ENCODE assay signal across 1 cellular context in the genomic region with DNA sequence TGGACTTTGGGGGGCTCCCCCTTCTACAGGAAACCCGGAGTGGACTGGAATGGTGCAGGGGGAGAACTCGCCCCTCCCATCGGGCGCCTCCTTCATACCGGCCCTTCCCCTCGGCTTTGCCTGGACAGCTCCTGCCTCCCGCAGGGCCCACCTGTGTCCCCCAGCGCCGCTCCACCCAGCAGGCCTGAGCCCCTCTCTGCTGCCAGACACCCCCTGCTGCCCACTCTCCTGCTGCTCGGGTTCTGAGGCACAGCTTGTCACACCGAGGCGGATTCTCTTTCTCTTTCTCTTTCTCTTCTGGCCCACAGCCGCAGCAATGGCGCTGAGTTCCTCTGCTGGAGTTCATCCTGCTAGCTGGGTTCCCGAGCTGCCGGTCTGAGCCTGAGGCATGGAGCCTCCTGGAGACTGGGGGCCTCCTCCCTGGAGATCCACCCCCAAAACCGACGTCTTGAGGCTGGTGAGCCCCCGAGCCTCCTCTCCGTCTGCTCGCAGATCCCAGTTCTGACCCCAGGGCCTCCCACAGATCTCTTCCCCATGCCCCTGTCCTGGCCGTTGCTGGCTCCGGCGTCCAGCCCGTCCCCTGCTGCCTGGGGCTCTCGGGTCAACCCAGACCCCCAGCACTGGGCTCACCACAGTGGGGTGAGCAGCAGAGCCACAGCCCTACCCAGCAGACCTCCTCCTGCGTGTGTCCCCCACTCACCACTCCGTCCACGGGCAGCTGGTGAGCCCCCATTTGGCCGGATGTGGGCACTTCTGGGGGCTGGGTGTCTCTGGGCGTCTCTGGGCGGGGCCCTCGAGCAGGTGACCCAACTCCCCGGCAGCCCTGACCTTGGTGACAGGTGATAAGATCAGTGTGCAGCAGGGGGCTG.
TF ChIP-seq lines count a peak whose summit lies in the region.

Gene TNFRSF14 (plus strand): TSS at position 95 of the 869 bp plus-strand sequence. CDS start 294 bp downstream, at position 389.

TF ChIP-seq in HepG2, 621 proteins besides CTCF, POLR2A, EP300 and RAD21 (continued from another document and continues in another):
- TF ChIP-seq ZSCAN5A (CRISPR knock-in tag; IDR thresholded peaks at IDR 0.05; ENCODE audit: borderline replicate concordance) (0 out of 2 replicates have a peak, but pooled peaks have one; percentile 17), ZNF549 (CRISPR knock-in tag; IDR thresholded peaks at IDR 0.05) (no peak), RNF219 (CRISPR knock-in tag; IDR thresholded peaks at IDR 0.05) (no peak), ZNF329 (CRISPR knock-in tag; IDR thresholded peaks at IDR 0.05; ENCODE audit: low read depth) (no peak), DRAP1 (CRISPR knock-in tag; IDR thresholded peaks at IDR 0.05) (no peak), ZNF788 (CRISPR knock-in tag; IDR thresholded peaks at IDR 0.05; ENCODE audit: borderline replicate concordance) (no peak; the same call in 1 of the 2 replicates), ZNF264 (CRISPR knock-in tag; IDR thresholded peaks at IDR 0.05) (no peak), CREBL2 (CRISPR knock-in tag; IDR thresholded peaks at IDR 0.05; ENCODE audit: borderline replicate concordance) (no peak), ZNF343 (CRISPR knock-in tag; IDR thresholded peaks at IDR 0.05) (no peak), ISL2 (CRISPR knock-in tag; IDR thresholded peaks at IDR 0.05) (no peak; the same call in 1 of the 2 replicates), ZNF749 (CRISPR knock-in tag; IDR thresholded peaks at IDR 0.05; ENCODE audit: borderline replicate concordance) (0 out of 2 replicates have a peak, but pooled peaks have one; percentile 18), NR2F2 (IDR thresholded peaks at IDR 0.05; ENCODE audit: borderline replicate concordance, low read depth) (no peak; the same call in 1 of the 2 replicates), ZBTB20 (CRISPR knock-in tag; IDR thresholded peaks at IDR 0.05; ENCODE audit: borderline replicate concordance, low read depth) (no peak), ZBTB10 (CRISPR knock-in tag; IDR thresholded peaks at IDR 0.05; ENCODE audit: borderline replicate concordance) (0 out of 2 replicates have a peak, but pooled peaks have one; percentile 43), ZNF430 (CRISPR knock-in tag; IDR thresholded peaks at IDR 0.05) (0 out of 2 replicates have a peak, but pooled peaks have one; percentile 14), ZNF724P (CRISPR knock-in tag; IDR thresholded peaks at IDR 0.05; ENCODE audit: borderline replicate concordance) (no peak), REXO4 (CRISPR knock-in tag; IDR thresholded peaks at IDR 0.05; ENCODE audit: borderline replicate concordance) (no peak), ZFP36L1 (CRISPR knock-in tag; IDR thresholded peaks at IDR 0.05) (no peak), HNRNPL (IDR thresholded peaks at IDR 0.05; ENCODE audit: low read depth, low read length) (no peak), YEATS4 (CRISPR knock-in tag; IDR thresholded peaks at IDR 0.05; ENCODE audit: borderline replicate concordance) (no peak; the same call in 1 of the 2 replicates), ZSCAN22 (CRISPR knock-in tag; IDR thresholded peaks at IDR 0.05) (no peak), ATF7 (IDR thresholded peaks at IDR 0.05) (no peak), ATF7 (CRISPR knock-in tag; IDR thresholded peaks at IDR 0.05) (no peak; the same call in 1 of the 2 replicates), MZF1 (CRISPR knock-in tag; IDR thresholded peaks at IDR 0.05; ENCODE audit: borderline replicate concordance) (no peak), ZBTB3 (CRISPR knock-in tag; IDR thresholded peaks at IDR 0.05; ENCODE audit: borderline replicate concordance, low read depth) (no peak), ERF (CRISPR knock-in tag; IDR thresholded peaks at IDR 0.05) (no peak), ZSCAN30 (CRISPR knock-in tag; IDR thresholded peaks at IDR 0.05) (no peak), YY1 (IDR thresholded peaks at IDR 0.05; ENCODE audit: insufficient read depth, insufficient replicate concordance, low read depth, low read length) (peak; percentile 61), ATF3 (CRISPR knock-in tag; IDR thresholded peaks at IDR 0.05) (no peak), ZNF883 (CRISPR knock-in tag; IDR thresholded peaks at IDR 0.05; ENCODE audit: not compliant biosample characterization) (no peak), ZNF296 (CRISPR knock-in tag; conservative IDR thresholded peaks at IDR 0.05) (no peak)
- TF ChIP-seq, protein P1, sequence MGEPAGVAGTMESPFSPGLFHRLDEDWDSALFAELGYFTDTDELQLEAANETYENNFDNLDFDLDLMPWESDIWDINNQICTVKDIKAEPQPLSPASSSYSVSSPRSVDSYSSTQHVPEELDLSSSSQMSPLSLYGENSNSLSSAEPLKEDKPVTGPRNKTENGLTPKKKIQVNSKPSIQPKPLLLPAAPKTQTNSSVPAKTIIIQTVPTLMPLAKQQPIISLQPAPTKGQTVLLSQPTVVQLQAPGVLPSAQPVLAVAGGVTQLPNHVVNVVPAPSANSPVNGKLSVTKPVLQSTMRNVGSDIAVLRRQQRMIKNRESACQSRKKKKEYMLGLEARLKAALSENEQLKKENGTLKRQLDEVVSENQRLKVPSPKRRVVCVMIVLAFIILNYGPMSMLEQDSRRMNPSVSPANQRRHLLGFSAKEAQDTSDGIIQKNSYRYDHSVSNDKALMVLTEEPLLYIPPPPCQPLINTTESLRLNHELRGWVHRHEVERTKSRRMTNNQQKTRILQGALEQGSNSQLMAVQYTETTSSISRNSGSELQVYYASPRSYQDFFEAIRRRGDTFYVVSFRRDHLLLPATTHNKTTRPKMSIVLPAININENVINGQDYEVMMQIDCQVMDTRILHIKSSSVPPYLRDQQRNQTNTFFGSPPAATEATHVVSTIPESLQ (CRISPR knock-in tag; conservative IDR thresholded peaks at IDR 0.05), result no peak
- TF ChIP-seq, protein P2, sequence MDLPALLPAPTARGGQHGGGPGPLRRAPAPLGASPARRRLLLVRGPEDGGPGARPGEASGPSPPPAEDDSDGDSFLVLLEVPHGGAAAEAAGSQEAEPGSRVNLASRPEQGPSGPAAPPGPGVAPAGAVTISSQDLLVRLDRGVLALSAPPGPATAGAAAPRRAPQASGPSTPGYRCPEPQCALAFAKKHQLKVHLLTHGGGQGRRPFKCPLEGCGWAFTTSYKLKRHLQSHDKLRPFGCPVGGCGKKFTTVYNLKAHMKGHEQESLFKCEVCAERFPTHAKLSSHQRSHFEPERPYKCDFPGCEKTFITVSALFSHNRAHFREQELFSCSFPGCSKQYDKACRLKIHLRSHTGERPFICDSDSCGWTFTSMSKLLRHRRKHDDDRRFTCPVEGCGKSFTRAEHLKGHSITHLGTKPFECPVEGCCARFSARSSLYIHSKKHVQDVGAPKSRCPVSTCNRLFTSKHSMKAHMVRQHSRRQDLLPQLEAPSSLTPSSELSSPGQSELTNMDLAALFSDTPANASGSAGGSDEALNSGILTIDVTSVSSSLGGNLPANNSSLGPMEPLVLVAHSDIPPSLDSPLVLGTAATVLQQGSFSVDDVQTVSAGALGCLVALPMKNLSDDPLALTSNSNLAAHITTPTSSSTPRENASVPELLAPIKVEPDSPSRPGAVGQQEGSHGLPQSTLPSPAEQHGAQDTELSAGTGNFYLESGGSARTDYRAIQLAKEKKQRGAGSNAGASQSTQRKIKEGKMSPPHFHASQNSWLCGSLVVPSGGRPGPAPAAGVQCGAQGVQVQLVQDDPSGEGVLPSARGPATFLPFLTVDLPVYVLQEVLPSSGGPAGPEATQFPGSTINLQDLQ (CRISPR knock-in tag; IDR thresholded peaks at IDR 0.05), result no peak
- TF ChIP-seq, protein P3, sequence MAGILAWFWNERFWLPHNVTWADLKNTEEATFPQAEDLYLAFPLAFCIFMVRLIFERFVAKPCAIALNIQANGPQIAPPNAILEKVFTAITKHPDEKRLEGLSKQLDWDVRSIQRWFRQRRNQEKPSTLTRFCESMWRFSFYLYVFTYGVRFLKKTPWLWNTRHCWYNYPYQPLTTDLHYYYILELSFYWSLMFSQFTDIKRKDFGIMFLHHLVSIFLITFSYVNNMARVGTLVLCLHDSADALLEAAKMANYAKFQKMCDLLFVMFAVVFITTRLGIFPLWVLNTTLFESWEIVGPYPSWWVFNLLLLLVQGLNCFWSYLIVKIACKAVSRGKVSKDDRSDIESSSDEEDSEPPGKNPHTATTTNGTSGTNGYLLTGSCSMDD (CRISPR knock-in tag; IDR thresholded peaks at IDR 0.05), result no peak
- TF ChIP-seq, protein P4, sequence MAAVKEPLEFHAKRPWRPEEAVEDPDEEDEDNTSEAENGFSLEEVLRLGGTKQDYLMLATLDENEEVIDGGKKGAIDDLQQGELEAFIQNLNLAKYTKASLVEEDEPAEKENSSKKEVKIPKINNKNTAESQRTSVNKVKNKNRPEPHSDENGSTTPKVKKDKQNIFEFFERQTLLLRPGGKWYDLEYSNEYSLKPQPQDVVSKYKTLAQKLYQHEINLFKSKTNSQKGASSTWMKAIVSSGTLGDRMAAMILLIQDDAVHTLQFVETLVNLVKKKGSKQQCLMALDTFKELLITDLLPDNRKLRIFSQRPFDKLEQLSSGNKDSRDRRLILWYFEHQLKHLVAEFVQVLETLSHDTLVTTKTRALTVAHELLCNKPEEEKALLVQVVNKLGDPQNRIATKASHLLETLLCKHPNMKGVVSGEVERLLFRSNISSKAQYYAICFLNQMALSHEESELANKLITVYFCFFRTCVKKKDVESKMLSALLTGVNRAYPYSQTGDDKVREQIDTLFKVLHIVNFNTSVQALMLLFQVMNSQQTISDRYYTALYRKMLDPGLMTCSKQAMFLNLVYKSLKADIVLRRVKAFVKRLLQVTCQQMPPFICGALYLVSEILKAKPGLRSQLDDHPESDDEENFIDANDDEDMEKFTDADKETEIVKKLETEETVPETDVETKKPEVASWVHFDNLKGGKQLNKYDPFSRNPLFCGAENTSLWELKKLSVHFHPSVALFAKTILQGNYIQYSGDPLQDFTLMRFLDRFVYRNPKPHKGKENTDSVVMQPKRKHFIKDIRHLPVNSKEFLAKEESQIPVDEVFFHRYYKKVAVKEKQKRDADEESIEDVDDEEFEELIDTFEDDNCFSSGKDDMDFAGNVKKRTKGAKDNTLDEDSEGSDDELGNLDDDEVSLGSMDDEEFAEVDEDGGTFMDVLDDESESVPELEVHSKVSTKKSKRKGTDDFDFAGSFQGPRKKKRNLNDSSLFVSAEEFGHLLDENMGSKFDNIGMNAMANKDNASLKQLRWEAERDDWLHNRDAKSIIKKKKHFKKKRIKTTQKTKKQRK (IDR thresholded peaks at IDR 0.05; ENCODE audit: low read length), result no peak
